10 cellular contexts compared by ENCODE assay signal in genomic region chr4:121978169-121978516, GRCh38. TPM values are rescaled to one million over a fixed set of nuclear protein-coding genes. Genes with fewer than 3 reads are reported as not detected.
DNase-seq lines count a peak whose midpoint lies in the region; ATAC-seq lines count a peak whose summit lies in the region.
"Had no signal": no experiment of that assay in that cellular context is flagged by ENCODE, and none has a peak within 500 bp of the region (broad histone marks: within the 10 kb centered on the region; RNA-seq: fewer than 3 reads in every experiment).

No MANE protein-coding gene starts in this region.

- H3K4me1 Mint-ChIP-seq in immature natural killer cell, result peaks cover 10 to 18% of the 10 kb centered on the region in 2 donors

- H3K27me3 Mint-ChIP-seq in immature natural killer cell (ENCODE audit: low read depth in 3 of 3), result no peaks in the 10 kb centered on the region

- no peaks in the 10 kb centered on the region for H3K9me3 Mint-ChIP-seq in immature natural killer cell

- H3K4me3 Mint-ChIP-seq in immature natural killer cell, result peak overlapping the region in 3 of 5 donors; percentile 35 to 74 (median 68)

- ATAC-seq in GM18907 (IDR thresholded peaks at IDR 0.05; ENCODE audit: unreplicated experiment), result peak; percentile 65
- ATAC-seq in GM21737 (IDR thresholded peaks at IDR 0.05; ENCODE audit: unreplicated experiment), result peak; percentile 43
- ATAC-seq in HG03175 (IDR thresholded peaks at IDR 0.05; ENCODE audit: unreplicated experiment), result peak; percentile 46

- peak overlapping the region in 4 of 6 donors; percentile 0 to 91 (median 48) for H3K27ac Mint-ChIP-seq in immature natural killer cell

- no peaks in the 10 kb centered on the region for H3K36me3 Mint-ChIP-seq in immature natural killer cell

- DNase-seq in immature natural killer cell (no peak), NCI-H510A treated with DMSO at 0.1 percent for 48 hours (lab: John Stamatoyannopoulos, UW) (no peak), anterior cingulate cortex (lab: John Stamatoyannopoulos, UW) (no peak), NCI-H128 (lab: John Stamatoyannopoulos, UW; ENCODE audit: unreplicated experiment) (no peak)
- no peak for DNase-seq in activated CD8-positive, alpha-beta memory T cell treated with anti-CD3 and anti-CD28 coated beads for 24 hours
- DNase-seq: activated CD8-positive, alpha-beta memory T cell treated with anti-CD3 and anti-CD28 coated beads, Interleukin-2, amount 50 U/mL, for 4 hours; NCI-H345 had no signal

RNA-seq across cellular contexts. Expression of gene TRPC3, which starts 26.3 kb away (rescaled TPM):
- under 1 TPM in 2 of 3 donors, not detected in 1; 0.08 to 0.15 TPM for polyA plus RNA-seq in immature natural killer cell
